In the genomic region with DNA sequence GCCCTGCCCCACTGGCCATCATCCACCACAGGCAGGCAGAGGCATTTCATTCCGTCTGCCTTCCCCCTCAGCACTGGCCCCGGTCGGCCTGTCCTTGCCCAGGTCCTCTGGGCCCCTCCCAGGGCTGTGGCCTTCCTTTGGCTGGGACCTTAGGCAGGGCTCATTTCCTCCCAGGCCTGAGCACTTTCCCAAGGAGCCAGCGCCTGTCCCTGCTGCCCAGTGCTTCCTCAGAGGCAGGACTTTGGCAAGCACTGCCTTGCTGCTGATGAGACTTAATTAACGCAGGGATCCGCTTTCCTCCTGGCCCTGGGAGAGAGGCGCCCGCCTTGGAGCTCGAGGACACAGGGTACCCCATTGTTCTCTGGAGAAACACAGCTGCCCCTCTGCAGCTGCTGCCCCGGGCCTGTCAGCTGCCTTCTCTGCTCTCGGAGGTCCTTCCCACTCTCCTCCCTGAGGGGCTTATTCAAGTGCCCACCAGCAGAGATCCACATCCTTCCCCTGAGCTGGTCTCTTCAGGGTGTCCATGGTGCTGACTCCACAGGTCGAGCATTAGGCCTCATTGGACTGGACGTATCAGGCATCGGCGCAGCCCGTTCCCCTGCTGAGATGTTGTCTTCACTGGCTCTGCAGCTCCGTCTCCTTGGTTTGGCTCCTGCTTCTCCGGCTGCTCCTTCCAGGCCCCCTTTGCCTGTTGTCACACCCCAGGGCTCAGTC, we compare ENCODE assay signal across 10 cellular contexts. TPM values are rescaled to one million over a fixed set of nuclear protein-coding genes. Genes with fewer than 3 reads are reported as not detected.
DNase-seq lines count a peak whose midpoint lies in the region; ATAC-seq and TF ChIP-seq lines count a peak whose summit lies in the region.
"Had no signal": no experiment of that assay in that cellular context is flagged by ENCODE, and none has a peak within 500 bp of the region (broad histone marks: within the 10 kb centered on the region; RNA-seq: fewer than 3 reads in every experiment).

No MANE protein-coding gene starts in this region.

- H3K4me3 Mint-ChIP-seq in brain: peak overlapping the region in 3 of 5 experiments; percentile 28 to 44 (median 41)
- no peak overlapping the region for H3K4me3 Mint-ChIP-seq in T-helper 2 cell treated with Interferon-gamma antibody and Interleukin-4, amounts not matched to agents 5 μg/mL and 100 μg/mL, for 36 hours
- no peak overlapping the region for H3K4me3 Mint-ChIP-seq in T-helper 17 cell

- peaks cover 8% of the 10 kb centered on the region for H3K27me3 Mint-ChIP-seq in brain
- H3K27me3 Mint-ChIP-seq in T-helper 2 cell treated with Interferon-gamma antibody and Interleukin-4, amounts not matched to agents 5 μg/mL and 100 μg/mL, for 36 hours (ENCODE audit: low read depth): peaks cover 20% of the 10 kb centered on the region
- H3K27me3 Mint-ChIP-seq in T-helper 17 cell: peaks cover 56% of the 10 kb centered on the region

- peak overlapping the region in 1 of 2 donors; percentile 21 for H3K9ac ChIP-seq in stomach smooth muscle (ENCODE audit: low read length in 2 of 2)

- H3K27ac Mint-ChIP-seq in brain (peak overlapping the region; percentile 57 to 97 (median 93)), T-helper 17 cell (no peak overlapping the region)
- H3K27ac Mint-ChIP-seq in T-helper 2 cell treated with Interferon-gamma antibody and Interleukin-4, amounts not matched to agents 5 μg/mL and 100 μg/mL, for 36 hours: no peak overlapping the region

- H3K36me3 Mint-ChIP-seq in brain (peaks cover 9% of the 10 kb centered on the region), T-helper 17 cell (ENCODE audit: low read depth) (peaks cover 9% of the 10 kb centered on the region)
- H3K36me3 Mint-ChIP-seq in T-helper 2 cell treated with Interferon-gamma antibody and Interleukin-4, amounts not matched to agents 5 μg/mL and 100 μg/mL, for 36 hours (ENCODE audit: low read depth): no peaks in the 10 kb centered on the region

- ATAC-seq in T-helper 17 cell: no peak
- ATAC-seq in HG03342 (IDR thresholded peaks at IDR 0.05; ENCODE audit: unreplicated experiment): no peak

- DNase-seq in MG63 (peak; percentile 86), islet precursor cell (peak; percentile 63), T-helper 17 cell (no peak), NCI-H187 treated with DMSO at 0.1 percent for 48 hours (lab: John Stamatoyannopoulos, UW) (no peak)
- no peak for DNase-seq in T-helper 2 cell treated with Interferon-gamma antibody and Interleukin-4, amounts not matched to agents 5 μg/mL and 100 μg/mL, for 36 hours (ENCODE audit: low spot score)
- DNase-seq: stimulated activated naive CD4-positive, alpha-beta T cell treated with Interleukin-2 at 50 U/mL for 16 hours had no signal

- H3K4me1 Mint-ChIP-seq in brain (peaks cover 81% of the 10 kb centered on the region), T-helper 17 cell (peaks cover 7% of the 10 kb centered on the region)
- no peaks in the 10 kb centered on the region for H3K4me1 Mint-ChIP-seq in T-helper 2 cell treated with Interferon-gamma antibody and Interleukin-4, amounts not matched to agents 5 μg/mL and 100 μg/mL, for 36 hours (ENCODE audit: low read depth)

- H3K9me3 ChIP-seq in MG63 (peaks cover 6% of the 10 kb centered on the region; the same call in 1 of the 2 replicates), stomach smooth muscle (ENCODE audit: control insufficient read depth in 2 of 2, low read length in 2 of 2) (peaks cover 4 to 6% of the 10 kb centered on the region in 2 donors), T-helper 17 cell (ENCODE audit: control insufficient read depth, low read length, poor library complexity, severe bottlenecking) (peaks cover 3% of the 10 kb centered on the region)
- H3K9me3 ChIP-seq: right lobe of liver had no signal

- no peak for TF ChIP-seq CTCF in brain (conservative IDR thresholded peaks at IDR 0.05)

- H3K27me3 ChIP-seq in MG63 (no peaks in the 10 kb centered on the region), stomach smooth muscle (ENCODE audit: control insufficient read depth in 1 of 2, insufficient read depth in 2 of 2, low read length in 2 of 2) (no peaks in the 10 kb centered on the region)
- H3K27me3 ChIP-seq: right lobe of liver had no signal

- H3K4me3 ChIP-seq in MG63 (no peak overlapping the region), stomach smooth muscle (ENCODE audit: low read length in 2 of 2) (peak overlapping the region in 1 of 2 donors; percentile 35)
- H3K4me3 ChIP-seq: right lobe of liver had no signal

- peaks cover 4 to 13% (median 5%) of the 10 kb centered on the region in 5 experiments for H3K9me3 Mint-ChIP-seq in brain
- no peaks in the 10 kb centered on the region for H3K9me3 Mint-ChIP-seq in T-helper 2 cell treated with Interferon-gamma antibody and Interleukin-4, amounts not matched to agents 5 μg/mL and 100 μg/mL, for 36 hours

- H3K27ac ChIP-seq in stomach smooth muscle (ENCODE audit: low read length): peak overlapping the region; percentile 37

- peaks cover 19% of the 10 kb centered on the region for H3K36me3 ChIP-seq in MG63
- H3K36me3 ChIP-seq in stomach smooth muscle (ENCODE audit: control insufficient read depth in 2 of 2, insufficient read depth in 2 of 2, low read length in 2 of 2): no peaks in the 10 kb centered on the region
- H3K36me3 ChIP-seq: right lobe of liver had no signal

- H3K4me1 ChIP-seq in stomach smooth muscle (ENCODE audit: control insufficient read depth, insufficient read depth, low read length): peaks cover 53% of the 10 kb centered on the region

RNA-seq across cellular contexts. Expression of a gene that starts 42.9 kb away (rescaled TPM):
- 43.5 and 59.1 TPM in 2 replicates for total RNA-seq in MG63 (2014; rRNA removed; shearing (Covaris generic); ENCODE audit: low replicate concordance)
- 15.8 TPM for polyA plus RNA-seq in brain (ENCODE audit: insufficient read depth, low read depth, low replicate concordance)
- total RNA-seq in T-helper 17 cell: not detected

Comparison
In these comparisons a context has a peak if more than half of its experiments do, and no peak if none do; other contexts are left out.
1. DNase-seq: peak in MG63 (single experiment) and islet precursor cell (single experiment); none in T-helper 2 cell treated with Interferon-gamma antibody and Interleukin-4, amounts not matched to agents 5 μg/mL and 100 μg/mL, for 36 hours (single experiment), T-helper 17 cell (0 of 3) and NCI-H187 treated with DMSO at 0.1 percent for 48 hours (single experiment).
2. H3K27ac Mint-ChIP-seq: peak in brain (5 of 5); none in T-helper 2 cell treated with Interferon-gamma antibody and Interleukin-4, amounts not matched to agents 5 μg/mL and 100 μg/mL, for 36 hours (single experiment) and T-helper 17 cell (single experiment).
3. H3K4me3 Mint-ChIP-seq: peak in brain (3 of 5); none in T-helper 2 cell treated with Interferon-gamma antibody and Interleukin-4, amounts not matched to agents 5 μg/mL and 100 μg/mL, for 36 hours (single experiment) and T-helper 17 cell (single experiment).
4. RNA of a gene that starts 42.9 kb away (total RNA-seq): 43.5 to 59.1 TPM in MG63; not detected in T-helper 17 cell; every median in the first group is over 10 times any median in the second.